20 cellular contexts compared by ENCODE assay signal in the genomic region with DNA sequence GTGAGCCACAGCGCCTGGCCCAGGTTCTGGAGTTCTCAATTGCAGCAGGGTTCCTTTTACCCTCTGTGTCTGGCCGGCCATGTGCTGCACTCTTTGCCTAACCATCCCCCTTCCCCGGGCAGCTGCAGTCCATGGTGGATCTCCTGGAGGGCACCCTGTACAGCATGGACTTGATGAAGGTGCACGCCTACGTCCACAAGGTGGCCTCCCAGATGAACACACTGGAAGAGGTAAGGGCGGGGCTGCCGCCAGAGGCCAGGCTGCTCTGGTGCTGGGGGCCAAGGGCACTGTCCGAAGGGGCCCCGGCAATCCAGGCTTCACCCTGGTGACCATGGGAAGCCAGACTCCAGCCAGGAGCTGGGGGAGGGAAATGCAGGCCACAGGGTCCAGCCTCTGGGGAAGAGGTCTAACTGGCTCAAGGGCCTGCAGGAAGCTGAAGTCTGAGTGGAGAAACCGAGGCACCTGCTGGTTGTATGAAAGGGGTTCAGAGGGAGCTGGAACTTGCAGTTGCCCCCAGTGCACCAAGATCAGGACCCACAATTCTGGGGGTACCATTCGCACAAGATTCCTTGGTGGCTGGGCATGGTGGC. TPM values are rescaled to one million over a fixed set of nuclear protein-coding genes. Genes with fewer than 3 reads are reported as not detected.
DNase-seq lines count a peak whose midpoint lies in the region; ATAC-seq, FAIRE-seq and TF ChIP-seq lines count a peak whose summit lies in the region.
"Had no signal": no experiment of that assay in that cellular context is flagged by ENCODE, and none has a peak within 500 bp of the region (broad histone marks: within the 10 kb centered on the region; RNA-seq: fewer than 3 reads in every experiment).

No MANE protein-coding gene starts in this region.

- H3K4me1 ChIP-seq in A549, result 0 out of 3 replicates have a peak, but pooled peaks cover 8% of the 10 kb centered on the region
- H3K4me1 ChIP-seq in GM23338 (ENCODE audit: insufficient read depth), result no peaks in the 10 kb centered on the region
- H3K4me1 ChIP-seq in ovary (ENCODE audit: insufficient read depth), result peaks cover 4% of the 10 kb centered on the region
- H3K4me1 ChIP-seq: parathyroid adenoma had no signal

- DNase-seq in A549 (ENCODE audit: low read depth in 1 of 2, low spot score in 1 of 2), result peak in 1 of 2 experiments; percentile 57
- DNase-seq in GM23338 (ENCODE audit: low spot score), result no peak
- DNase-seq in SK-N-DZ (ENCODE audit: low spot score), result peak; percentile 48
- no peak for DNase-seq in left lobe of liver (ENCODE audit: low spot score)
- no peak for DNase-seq in ovary
- DNase-seq in MV-4-11 (lab: John Stamatoyannopoulos, UW), result no peak
- DNase-seq: activated CD4-positive, CD25-positive, alpha-beta regulatory T cell; activated T-cell treated with anti-CD3 and anti-CD28 coated beads, Interleukin-2, amount 50 U/mL, for 4 hours; anterior cingulate cortex; effector CD4-positive, alpha-beta T cell; NCI-H1048; NCI-H524; stimulated activated CD4-positive, alpha-beta T cell treated with anti-CD3 and anti-CD28 coated beads, Interleukin-2, amount 100 ng/mL, for 48 hours; stimulated activated naive CD4-positive, alpha-beta T cell had no signal

- no peaks in the 10 kb centered on the region for H3K9me3 Mint-ChIP-seq in GM23338
- H3K9me3 Mint-ChIP-seq: activated T-cell treated with anti-CD3 and anti-CD28 coated beads, Interleukin-2, amount 50 U/mL, for 4 hours; CD14-positive monocyte had no signal

- H3K4me3 ChIP-seq in A549 (no peak overlapping the region), GM23338 (no peak overlapping the region), ovary (no peak overlapping the region)
- H3K4me3 ChIP-seq: SK-N-MC had no signal

- no peaks in the 10 kb centered on the region for H3K79me2 ChIP-seq in GM23338 (replicated peaks; ENCODE audit: insufficient read depth)
- H3K79me2 ChIP-seq: parathyroid adenoma had no signal

- TF ChIP-seq POLR2A in A549 (IDR thresholded peaks at IDR 0.05; ENCODE audit: low read length) (no peak), ovary (IDR thresholded peaks at IDR 0.05) (no peak)

- no peak overlapping the region for H3K4me3 Mint-ChIP-seq in GM23338
- H3K4me3 Mint-ChIP-seq: activated T-cell treated with anti-CD3 and anti-CD28 coated beads, Interleukin-2, amount 50 U/mL, for 4 hours; CD14-positive monocyte had no signal

- ATAC-seq in A549 (peak; percentile 73 to 84; a peak in 5 of 6 replicates), GM23338 (peak; percentile 35), left lobe of liver (peak; percentile 72), HG02981 (IDR thresholded peaks at IDR 0.05; ENCODE audit: unreplicated experiment) (no peak), HG03139 (IDR thresholded peaks at IDR 0.05; ENCODE audit: unreplicated experiment) (no peak)
- ATAC-seq: activated T-cell treated with anti-CD3 and anti-CD28 coated beads, Interleukin-2, amount 50 U/mL, for 4 hours had no signal

- no peaks in the 10 kb centered on the region for H3K36me3 Mint-ChIP-seq in GM23338 (ENCODE audit: low read depth)
- H3K36me3 Mint-ChIP-seq: CD14-positive monocyte had no signal

- H4K20me1 ChIP-seq in GM23338 (replicated peaks; ENCODE audit: insufficient read depth), result no peaks in the 10 kb centered on the region

- H3K27me3 ChIP-seq in GM23338 (ENCODE audit: insufficient read depth) (no peaks in the 10 kb centered on the region), ovary (no peaks in the 10 kb centered on the region)

- POLR2A ChIA-PET in A549 (lab: Yijun Ruan, JAX), result no interaction called here

- H3K9me2 ChIP-seq in GM23338 (ENCODE audit: insufficient read depth), result no peaks in the 10 kb centered on the region

- peaks cover 3% of the 10 kb centered on the region for H3K27me3 Mint-ChIP-seq in GM23338 (ENCODE audit: insufficient read depth, low read depth, poor library complexity)

- no peaks in the 10 kb centered on the region for H3K36me3 ChIP-seq in GM23338 (ENCODE audit: insufficient read depth)
- no peaks in the 10 kb centered on the region for H3K36me3 ChIP-seq in ovary

- H3K4me2 ChIP-seq in A549 (no peak overlapping the region), GM23338 (no peak overlapping the region)

- H3K27ac ChIP-seq in A549, result peak overlapping the region in 1 of 2 experiments; percentile 53; a peak in 2 of 6 replicates
- H3K27ac ChIP-seq in GM23338 (ENCODE audit: low read depth), result 0 out of 2 replicates have a peak overlapping the region, but pooled peaks have one; percentile 3
- no peak overlapping the region for H3K27ac ChIP-seq in ovary
- H3K27ac ChIP-seq: parathyroid adenoma had no signal

- no peaks in the 10 kb centered on the region for H3F3A ChIP-seq in GM23338 (replicated peaks; ENCODE audit: low read depth)

- TF ChIP-seq CTCF in A549 (IDR thresholded peaks at IDR 0.05), result 0 out of 3 replicates have a peak, but pooled peaks have one; percentile 9
- TF ChIP-seq CTCF in GM23338 (conservative IDR thresholded peaks at IDR 0.05; ENCODE audit: low read depth in 2 of 2), result peak; percentile 24 to 55; a peak in 2 of 4 replicates
- TF ChIP-seq CTCF in ovary (IDR thresholded peaks at IDR 0.05), result no peak

- CTCF ChIA-PET in A549 (lab: Yijun Ruan, JAX), result interaction anchor here (0.6 to 40.0 kb wide), 7 partner anchors 9 to 83 kb away, joined by 3 to 2512 read pairs (median 9); partner anchors contain the start of genes ARPC5L, NR6A1, OLFML2A and RPL35

- no peak for FAIRE-seq in A549 (lab: Jason Lieb, UNC)

- no peak overlapping the region for H2AFZ ChIP-seq in GM23338
- H2AFZ ChIP-seq: parathyroid adenoma had no signal

- TF ChIP-seq EP300 in A549 (IDR thresholded peaks at IDR 0.05), result no peak
- TF ChIP-seq EP300 in ovary (IDR thresholded peaks at IDR 0.05), result no peak

- peak; percentile 31 to 52; a peak in 4 of 5 replicates for TF ChIP-seq RAD21 in A549 (conservative IDR thresholded peaks at IDR 0.05 in 1 of 2, IDR thresholded peaks at IDR 0.05 in 1 of 2)

- no peaks in the 10 kb centered on the region for H3K9me3 ChIP-seq in A549
- no peaks in the 10 kb centered on the region for H3K9me3 ChIP-seq in ovary

- H3K27ac Mint-ChIP-seq in GM23338, result no peak overlapping the region
- H3K27ac Mint-ChIP-seq: CD14-positive monocyte had no signal

- 85% methylated on average over 11 of the region's 11 CpGs for WGBS in A549 (ENCODE audit: missing lambda C conversion rate)
- WGBS in ovary, 3 donors, result 89 to 90% (median 89%) methylated on average over 11 of the region's 11 CpGs

- peaks cover 4% of the 10 kb centered on the region; the same call in 1 of the 3 replicates for H3K4me1 Mint-ChIP-seq in GM23338

- intact Hi-C loops in ovary (cut with DNase I), result no loop called here

TF ChIP-seq in A549, 52 proteins besides CTCF, POLR2A, EP300 and RAD21 (continues in another document):
- TF ChIP-seq HOXB5 (CRISPR knock-in tag; IDR thresholded peaks at IDR 0.05) (no peak), HDAC2 (IDR thresholded peaks at IDR 0.05) (no peak)

TF ChIP-seq in GM23338, 12 proteins besides CTCF, POLR2A, EP300 and RAD21 (continues in another document):
- no peak for TF ChIP-seq CREB1 (CRISPR knock-in tag; IDR thresholded peaks at IDR 0.05; ENCODE audit: low read depth)
- no peak for TF ChIP-seq STAT1 (IDR thresholded peaks at IDR 0.05; ENCODE audit: unreplicated experiment)

RNA-seq across cellular contexts. Expression of gene OLFML2A, which starts 18.1 kb away (rescaled TPM):
- polyA plus RNA-seq in A549 (2011; rRNA removed) (8.2 and 11.8 TPM in 2 replicates), A549 (2017; fragmentation: RNase III; extraction: RNeasy Plus Mini Kit Qiagen cat#74134 plus additional on column Dnase treatment) (11.3 to 16.2 TPM (median 14.5 TPM) in 3 replicates), GM23338 (2016; fragmentation: Nextera tagmentation; extraction: Ambion mirVana) (1.1 TPM in 2 replicates), ovary (10 to 100 TPM; 25.2 to 27.2 TPM)
- 6.8 and 12.1 TPM in 2 replicates for polyA plus RNA-seq in A549 (2012; cell fraction: cytosol; rRNA removed)
- 14.9 and 16.6 TPM in 2 replicates for polyA plus RNA-seq in A549 (2012; cell fraction: nucleus; rRNA removed)
- polyA minus RNA-seq in A549 (2011; rRNA and poly(A)+ RNA removed), result 10.8 and 11.7 TPM in 2 replicates
- total RNA-seq in GM23338 (2014; rRNA removed; shearing (Covaris generic)), result 6.4 and 6.7 TPM in 2 replicates
- polyA plus RNA-seq in SK-N-DZ (2014; cell fraction: cytosol; rRNA removed), result 0.16 TPM in 1 of 2 replicates, not detected in the other
- polyA plus RNA-seq in SK-N-DZ (2014; cell fraction: nucleus; rRNA removed), result 0.07 TPM in 1 of 2 replicates, not detected in the other
- total RNA-seq in left lobe of liver (0.35 TPM), ovary (10 to 100 TPM; 14.7 to 63.4 (median 52.8) TPM)

RNA-seq across cellular contexts. Expression of gene NR6A1, which starts 23.9 kb away (rescaled TPM):
- polyA plus RNA-seq in A549 (2011; rRNA removed) (3.3 and 4.1 TPM in 2 replicates), A549 (2017; fragmentation: RNase III; extraction: RNeasy Plus Mini Kit Qiagen cat#74134 plus additional on column Dnase treatment) (1.7 to 1.8 TPM (median 1.7 TPM) in 3 replicates), GM23338 (2016; fragmentation: Nextera tagmentation; extraction: Ambion mirVana) (40.9 and 44.2 TPM in 2 replicates), ovary (1 to 10 TPM in 1 of 2 donors, under 1 TPM in 1; 0.29 to 1.5 TPM)
- polyA plus RNA-seq in A549 (2012; cell fraction: cytosol; rRNA removed), result 1.1 and 1.3 TPM in 2 replicates
- polyA plus RNA-seq in A549 (2012; cell fraction: nucleus; rRNA removed), result 4.7 and 6.2 TPM in 2 replicates
- polyA minus RNA-seq in A549 (2011; rRNA and poly(A)+ RNA removed), result 9.3 and 15.1 TPM in 2 replicates
- 125 and 139 TPM in 2 replicates for total RNA-seq in GM23338 (2014; rRNA removed; shearing (Covaris generic))
- polyA plus RNA-seq in SK-N-DZ (2014; cell fraction: cytosol; rRNA removed), result 2.5 and 3.1 TPM in 2 replicates
- 2.7 and 3.8 TPM in 2 replicates for polyA plus RNA-seq in SK-N-DZ (2014; cell fraction: nucleus; rRNA removed)
- total RNA-seq in left lobe of liver (2.4 TPM), ovary (1 to 10 TPM in 3 of 7 donors, under 1 TPM in 4; 0.57 to 1.7 (median 1.00) TPM)

RNA-seq across cellular contexts. Expression of gene WDR38, which starts 58.3 kb away (rescaled TPM):
- not detected in 2 replicates for polyA plus RNA-seq in A549 (2011; rRNA removed)
- 0.04 and 0.05 TPM in 2 replicates for polyA plus RNA-seq in A549 (2012; cell fraction: cytosol; rRNA removed)
- polyA plus RNA-seq in A549 (2012; cell fraction: nucleus; rRNA removed), result 0.07 TPM in 1 of 2 replicates, not detected in the other
- polyA plus RNA-seq in A549 (2017; fragmentation: RNase III; extraction: RNeasy Plus Mini Kit Qiagen cat#74134 plus additional on column Dnase treatment), result 0.12 TPM in 1 of 3 replicates, not detected in the others
- polyA minus RNA-seq in A549 (2011; rRNA and poly(A)+ RNA removed), result not detected in 2 replicates
- total RNA-seq in GM23338 (2014; rRNA removed; shearing (Covaris generic)), result not detected in 2 replicates
- polyA plus RNA-seq in GM23338 (2016; fragmentation: Nextera tagmentation; extraction: Ambion mirVana), result not detected in 2 replicates
- polyA plus RNA-seq in SK-N-DZ (2014; cell fraction: cytosol; rRNA removed), result not detected in 2 replicates
- polyA plus RNA-seq in SK-N-DZ (2014; cell fraction: nucleus; rRNA removed), result not detected in 2 replicates
- not detected for total RNA-seq in left lobe of liver
- 10 to 100 TPM in 1 of 7 donors, 1 to 10 TPM in 2, under 1 TPM in 1, not detected in 3; 0.94 to 22.5 (median 1.4) TPM for total RNA-seq in ovary
- not detected for polyA plus RNA-seq in ovary
- total RNA-seq: activated T-cell treated with anti-CD3 and anti-CD28 coated beads, Interleukin-2, amount 50 U/mL, for 4 hours; mesenteric fat pad had no signal
- polyA plus RNA-seq: CD14-positive monocyte had no signal

Comparison
In these comparisons a context has a peak if more than half of its experiments do, and no peak if none do; other contexts are left out.
1. ATAC-seq: peak in A549 (2 of 2), GM23338 (single experiment) and left lobe of liver (single experiment); none in HG02981 (single experiment) and HG03139 (single experiment).
2. CTCF ChIP-seq: peak in A549 (single experiment) and GM23338 (2 of 2); none in ovary (0 of 3).
3. RNA of gene NR6A1, which starts 23.9 kb away (total RNA-seq): 125 to 139 TPM in GM23338; 2.4 TPM in left lobe of liver (single experiment) and 0.57 to 1.7 TPM in ovary; every median in the first group is over 10 times any median in the second.